ENCODE assay signal across 1 cellular context in the genomic region with DNA sequence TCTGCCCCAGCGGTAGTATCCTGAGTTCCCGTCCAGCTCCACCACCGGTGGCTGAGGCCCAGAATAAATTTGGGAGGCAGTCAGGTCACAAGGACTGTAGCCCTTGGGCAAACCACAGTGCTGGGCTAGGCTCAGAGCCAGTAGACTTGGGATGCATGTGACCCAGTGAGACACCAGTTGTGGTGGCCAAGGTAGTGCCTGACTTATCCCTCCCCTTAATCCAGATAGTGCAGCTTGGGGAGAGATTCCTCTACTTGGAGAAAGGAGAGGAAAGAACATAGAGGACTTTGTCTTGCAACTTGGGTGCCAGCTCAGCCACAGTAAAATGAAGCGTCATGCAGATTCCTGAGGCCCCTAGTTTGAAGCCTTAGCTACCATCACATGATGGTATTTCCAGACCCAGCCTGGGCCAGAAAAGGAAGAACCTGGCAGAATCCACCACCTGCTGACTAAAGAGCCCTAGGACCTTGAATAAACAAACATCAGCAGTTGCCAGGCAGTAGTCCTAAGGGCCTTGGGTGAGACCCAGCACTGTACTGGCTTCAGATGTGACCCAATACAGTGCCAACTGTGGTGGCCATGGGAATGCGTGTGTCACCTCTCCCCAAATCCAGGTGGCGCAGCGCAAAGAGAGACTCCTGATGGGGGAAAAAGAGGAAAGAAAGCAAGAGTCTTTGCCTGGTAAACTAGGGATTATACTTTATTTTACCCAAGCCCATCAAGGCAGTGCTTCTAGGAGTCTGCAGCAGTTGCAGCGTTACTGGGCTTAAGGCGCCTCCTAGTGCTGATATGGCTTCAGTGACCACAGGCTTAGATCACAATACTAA.
TF ChIP-seq lines count a peak whose summit lies in the region.

No MANE protein-coding gene starts in this region.

TF ChIP-seq in IMR-90, 13 proteins besides CTCF, POLR2A, EP300 and RAD21:
- TF ChIP-seq RFX5 (IDR thresholded peaks at IDR 0.05; ENCODE audit: low read depth, low read length): peak; percentile 73; the same call in 1 of the 2 replicates
- no peak for TF ChIP-seq FOS (IDR thresholded peaks at IDR 0.05; ENCODE audit: low read depth, low read length)
- peak; percentile 94 for TF ChIP-seq SMC3 (IDR thresholded peaks at IDR 0.05; ENCODE audit: low read depth, low read length)
